ENCODE assay signal across 25 cellular contexts in genomic region chr3:15778332-15778858, GRCh38. TPM values are rescaled to one million over a fixed set of nuclear protein-coding genes. Genes with fewer than 3 reads are reported as not detected.
A peak's percentile ranks its signal among the peaks of the same experiment; 100 is the strongest.
DNase-seq lines count a peak whose midpoint lies in the region; ATAC-seq and TF ChIP-seq lines count a peak whose summit lies in the region.
"Had no signal": no experiment of that assay in that cellular context is flagged by ENCODE, and none has a peak within 500 bp of the region (broad histone marks: within the 10 kb centered on the region; RNA-seq: fewer than 3 reads in every experiment).

No MANE protein-coding gene starts in this region.

- no peak for ATAC-seq in activated T-helper 17 cell treated with anti-CD3 and anti-CD28 coated beads, Interleukin-2, amount 50 U/mL, for 72 hours (replicated peaks)
- peak; percentile 68 for ATAC-seq in left colon
- ATAC-seq: activated CD4-positive, alpha-beta T cell treated with anti-CD3 and anti-CD28 coated beads for 36 hours; gastrocnemius medialis; left ventricle myocardium superior had no signal

- H3K36me3 Mint-ChIP-seq in HFFc6 (ENCODE audit: low read depth), result peaks cover 73% of the 10 kb centered on the region
- H3K36me3 Mint-ChIP-seq in activated T-helper 17 cell treated with anti-CD3 and anti-CD28 coated beads, Interleukin-2, amount 50 U/mL, for 72 hours (ENCODE audit: low read depth), result peaks cover 33% of the 10 kb centered on the region
- H3K36me3 Mint-ChIP-seq in activated CD4-positive, alpha-beta T cell treated with anti-CD3 and anti-CD28 coated beads, Interleukin-2, amount 10 ng/mL, durations not matched to agents 24 days and 14 days (ENCODE audit: low read depth), result peaks cover 38% of the 10 kb centered on the region

- intact Hi-C loops in left colon (cut with DNase I, micrococcal nuclease) (no loop called here), vagina (cut with DNase I) (no loop called here)
- intact Hi-C loops in activated CD4-positive, alpha-beta T cell treated with anti-CD3 and anti-CD28 coated beads, Interleukin-2, amount 10 ng/mL, durations not matched to agents 24 days and 14 days (cut with micrococcal nuclease), result no loop called here

- H3K4me3 ChIP-seq in vagina, result no peak overlapping the region
- H3K4me3 ChIP-seq: adrenal gland, esophagus muscularis mucosa, gastrocnemius medialis, prostate gland had no signal

- H3K27me3 ChIP-seq in vagina, result no peaks in the 10 kb centered on the region
- H3K27me3 ChIP-seq: adrenal gland, brain microvascular endothelial cell, esophagus muscularis mucosa, gastrocnemius medialis had no signal

- no peak for TF ChIP-seq CTCF in HFFc6 (IDR thresholded peaks at IDR 0.05)
- TF ChIP-seq CTCF in vagina (IDR thresholded peaks at IDR 0.05), result no peak

- peaks cover 92% of the 10 kb centered on the region for H3K4me1 Mint-ChIP-seq in HFFc6 (ENCODE audit: low read depth)
- peaks cover 41% of the 10 kb centered on the region for H3K4me1 Mint-ChIP-seq in activated T-helper 17 cell treated with anti-CD3 and anti-CD28 coated beads, Interleukin-2, amount 50 U/mL, for 72 hours
- peaks cover 26% of the 10 kb centered on the region for H3K4me1 Mint-ChIP-seq in activated CD4-positive, alpha-beta T cell treated with anti-CD3 and anti-CD28 coated beads, Interleukin-2, amount 10 ng/mL, durations not matched to agents 24 days and 14 days

- H3K36me3 ChIP-seq in vagina, result no peaks in the 10 kb centered on the region
- H3K36me3 ChIP-seq: adrenal gland, brain microvascular endothelial cell, esophagus muscularis mucosa, gastrocnemius medialis, prostate gland had no signal

- H3K27ac Mint-ChIP-seq in HFFc6, result peak overlapping the region; percentile 30
- peak overlapping the region; percentile 11 for H3K27ac Mint-ChIP-seq in activated T-helper 17 cell treated with anti-CD3 and anti-CD28 coated beads, Interleukin-2, amount 50 U/mL, for 72 hours
- H3K27ac Mint-ChIP-seq in activated CD4-positive, alpha-beta T cell treated with anti-CD3 and anti-CD28 coated beads, Interleukin-2, amount 10 ng/mL, durations not matched to agents 24 days and 14 days, result no peak overlapping the region
- H3K27ac Mint-ChIP-seq: T-helper 1 cell treated with Interleukin-12 subunit alpha and Interleukin-12 subunit beta and Interleukin-4 antibody, amounts not matched to agents 30 μg/mL and 1 μg/mL, for 36 hours had no signal

- H3K9me3 ChIP-seq in vagina, result no peaks in the 10 kb centered on the region
- H3K9me3 ChIP-seq: adrenal gland, esophagus muscularis mucosa, gastrocnemius medialis, prostate gland had no signal

- DNase-seq in HFFc6, result no peak
- DNase-seq in left colon, result no peak
- DNase-seq in vagina (ENCODE audit: extremely low spot score in 2 of 2), result no peak
- DNase-seq in stimulated activated CD8-positive, alpha-beta memory T cell treated with anti-CD3 and anti-CD28 coated beads, Interleukin-4, amount 100 ng/mL, for 48 hours, result no peak
- no peak for DNase-seq in NCI-H1105 (lab: John Stamatoyannopoulos, UW)
- DNase-seq in activated CD4-positive, alpha-beta T cell treated with anti-CD3 and anti-CD28 coated beads, Interleukin-2, amount 10 ng/mL, durations not matched to agents 24 days and 14 days, result no peak
- DNase-seq: activated CD4-positive, alpha-beta T cell treated with anti-CD3 and anti-CD28 coated beads for 36 hours; activated naive CD4-positive, alpha-beta T cell treated with Interleukin-2 at 50 U/mL for 16 hours; activated T-cell treated with anti-CD3 and anti-CD28 coated beads, Interleukin-2, amount 50 U/mL, for 48 hours; adrenal gland; brain microvascular endothelial cell; effector CD8-positive, alpha-beta T cell; EL; gastrocnemius medialis; hippocampal formation; left ventricle myocardium superior; MV-4-11; NCI-H1694 treated with DMSO at 0.1 percent for 48 hours; NCI-H2171; NCI-H510A treated with DMSO at 0.1 percent for 48 hours had no signal

- peak overlapping the region; percentile 22 for H3K27ac ChIP-seq in vagina
- H3K27ac ChIP-seq: adrenal gland, brain microvascular endothelial cell, esophagus muscularis mucosa, KMS-11, prostate gland had no signal

- peaks cover 19% of the 10 kb centered on the region for H3K4me1 ChIP-seq in vagina
- H3K4me1 ChIP-seq: prostate gland had no signal

- H3K4me3 Mint-ChIP-seq in HFFc6, result no peak overlapping the region; the same call in 1 of the 2 replicates
- no peak overlapping the region for H3K4me3 Mint-ChIP-seq in activated T-helper 17 cell treated with anti-CD3 and anti-CD28 coated beads, Interleukin-2, amount 50 U/mL, for 72 hours
- H3K4me3 Mint-ChIP-seq in activated CD4-positive, alpha-beta T cell treated with anti-CD3 and anti-CD28 coated beads, Interleukin-2, amount 10 ng/mL, durations not matched to agents 24 days and 14 days, result no peak overlapping the region
- H3K4me3 Mint-ChIP-seq: activated CD4-positive, alpha-beta T cell treated with anti-CD3 and anti-CD28 coated beads for 36 hours; T-helper 1 cell treated with Interleukin-12 subunit alpha and Interleukin-12 subunit beta and Interleukin-4 antibody, amounts not matched to agents 30 μg/mL and 1 μg/mL, for 36 hours had no signal

- no peak for TF ChIP-seq POLR2A in vagina (IDR thresholded peaks at IDR 0.05)

- peaks cover 6% of the 10 kb centered on the region; the same call in 1 of the 2 replicates for H3K27me3 Mint-ChIP-seq in HFFc6 (ENCODE audit: insufficient read depth)
- H3K27me3 Mint-ChIP-seq in activated T-helper 17 cell treated with anti-CD3 and anti-CD28 coated beads, Interleukin-2, amount 50 U/mL, for 72 hours, result no peaks in the 10 kb centered on the region
- no peaks in the 10 kb centered on the region for H3K27me3 Mint-ChIP-seq in activated CD4-positive, alpha-beta T cell treated with anti-CD3 and anti-CD28 coated beads, Interleukin-2, amount 10 ng/mL, durations not matched to agents 24 days and 14 days
- H3K27me3 Mint-ChIP-seq: activated CD4-positive, alpha-beta T cell treated with anti-CD3 and anti-CD28 coated beads for 36 hours had no signal

- H3K9me3 Mint-ChIP-seq in HFFc6, result no peaks in the 10 kb centered on the region
- no peaks in the 10 kb centered on the region for H3K9me3 Mint-ChIP-seq in activated T-helper 17 cell treated with anti-CD3 and anti-CD28 coated beads, Interleukin-2, amount 50 U/mL, for 72 hours
- peaks cover 3% of the 10 kb centered on the region for H3K9me3 Mint-ChIP-seq in activated CD4-positive, alpha-beta T cell treated with anti-CD3 and anti-CD28 coated beads, Interleukin-2, amount 10 ng/mL, durations not matched to agents 24 days and 14 days
- H3K9me3 Mint-ChIP-seq: T-helper 1 cell treated with Interleukin-12 subunit alpha and Interleukin-12 subunit beta and Interleukin-4 antibody, amounts not matched to agents 30 μg/mL and 1 μg/mL, for 36 hours had no signal

RNA-seq across cellular contexts. Expression of gene ANKRD28, which starts 19.4 kb away (rescaled TPM):
- 10 to 100 TPM; 80.4 to 96.3 (median 90.4) TPM for total RNA-seq in HFFc6 (2021; fragmentation: NEBNext Ultra II Directional; extraction: Animal tissue kit (Norgen Biotek cat#: 25700))
- total RNA-seq in activated T-helper 17 cell treated with anti-CD3 and anti-CD28 coated beads, Interleukin-2, amount 50 U/mL, for 72 hours, result 10 to 100 TPM; 54.5 to 69.3 TPM
- 10 to 100 TPM; 47.0 to 49.8 TPM for total RNA-seq in left colon
- 48.6 TPM for total RNA-seq in vagina
- 38.1 and 38.7 TPM in 2 replicates for total RNA-seq in activated CD4-positive, alpha-beta T cell treated with anti-CD3 and anti-CD28 coated beads, Interleukin-2, amount 10 ng/mL, durations not matched to agents 24 days and 14 days
